ENCODE assay signal across 1 cellular context in the genomic region with DNA sequence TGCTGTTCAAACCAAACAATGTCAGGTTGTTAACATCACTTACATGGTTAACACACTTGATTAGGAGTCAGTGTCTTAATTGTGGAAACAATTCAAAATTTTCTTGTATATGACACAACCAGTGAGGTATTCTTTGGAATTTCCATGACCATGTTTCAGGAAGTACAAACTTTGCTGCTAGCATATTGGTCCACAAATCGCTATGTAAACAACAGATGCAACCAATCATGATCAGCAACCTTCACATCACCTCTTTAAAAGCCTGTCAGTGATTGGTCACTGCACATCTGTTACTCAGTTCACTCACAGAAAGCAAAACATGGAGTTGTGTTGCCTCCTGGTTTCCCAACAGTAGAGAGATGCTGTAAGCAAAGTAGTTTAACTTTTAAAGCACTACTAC.
TF ChIP-seq lines count a peak whose summit lies in the region.

No MANE protein-coding gene starts in this region.

TF ChIP-seq in IMR-90, 13 proteins besides CTCF, POLR2A, EP300 and RAD21 (continued from another document):
- no peak for TF ChIP-seq ELK1 (IDR thresholded peaks at IDR 0.05; ENCODE audit: borderline replicate concordance, low read depth, low read length)
- TF ChIP-seq FOS (IDR thresholded peaks at IDR 0.05; ENCODE audit: low read depth, low read length) = no peak
- no peak for TF ChIP-seq RCOR1 (IDR thresholded peaks at IDR 0.05; ENCODE audit: insufficient replicate concordance, low read length)
- no peak for TF ChIP-seq CHD1 (IDR thresholded peaks at IDR 0.05; ENCODE audit: low read depth, low read length)
- no peak for TF ChIP-seq CEBPB (IDR thresholded peaks at IDR 0.05; ENCODE audit: low read depth, low read length)
- no peak for TF ChIP-seq USF2 (IDR thresholded peaks at IDR 0.05; ENCODE audit: low read depth, low read length)
- no peak for TF ChIP-seq SMC3 (IDR thresholded peaks at IDR 0.05; ENCODE audit: low read depth, low read length)
